ENCODE assay signal across 1 cellular context in the genomic region with DNA sequence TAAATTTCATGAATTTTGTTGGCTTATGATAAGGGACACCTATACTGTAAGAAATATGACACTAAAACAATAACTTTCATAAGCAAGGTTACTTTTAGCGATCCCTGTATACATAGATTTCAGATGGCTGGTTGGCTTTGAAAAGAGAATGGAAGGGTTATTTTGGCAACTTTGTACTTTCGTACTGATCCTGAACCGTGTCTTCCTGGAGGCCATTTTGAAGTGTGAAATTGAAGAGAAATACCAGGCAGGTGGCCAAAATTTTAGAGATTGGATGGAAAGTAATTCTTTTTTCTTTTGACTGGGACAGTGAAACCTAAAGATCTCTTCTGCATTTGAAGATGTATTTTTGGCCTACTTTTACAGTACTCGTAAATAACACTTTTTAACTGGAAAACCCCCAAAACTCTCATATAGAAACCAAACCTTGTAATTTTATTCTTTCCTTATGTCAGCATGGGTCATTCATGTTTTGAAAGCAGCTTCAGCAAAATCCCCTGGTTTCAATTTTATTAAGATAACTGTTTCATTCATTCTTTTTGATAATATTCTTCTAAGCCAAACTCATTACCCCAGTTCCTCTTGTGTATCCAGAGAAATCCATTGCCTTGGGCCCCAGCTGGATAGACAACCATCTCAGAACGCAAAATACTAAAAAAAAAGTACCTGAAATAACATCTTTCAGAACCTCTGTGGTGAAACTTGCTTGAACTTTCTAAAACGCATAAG.
A peak's percentile ranks its signal among the peaks of the same experiment; 100 is the strongest.
TF ChIP-seq lines count a peak whose summit lies in the region.

No MANE protein-coding gene starts in this region.

TF ChIP-seq in GM12878, 131 proteins besides CTCF, POLR2A, EP300 and RAD21 (continued from another document and continues in another):
- TF ChIP-seq, protein P1, sequence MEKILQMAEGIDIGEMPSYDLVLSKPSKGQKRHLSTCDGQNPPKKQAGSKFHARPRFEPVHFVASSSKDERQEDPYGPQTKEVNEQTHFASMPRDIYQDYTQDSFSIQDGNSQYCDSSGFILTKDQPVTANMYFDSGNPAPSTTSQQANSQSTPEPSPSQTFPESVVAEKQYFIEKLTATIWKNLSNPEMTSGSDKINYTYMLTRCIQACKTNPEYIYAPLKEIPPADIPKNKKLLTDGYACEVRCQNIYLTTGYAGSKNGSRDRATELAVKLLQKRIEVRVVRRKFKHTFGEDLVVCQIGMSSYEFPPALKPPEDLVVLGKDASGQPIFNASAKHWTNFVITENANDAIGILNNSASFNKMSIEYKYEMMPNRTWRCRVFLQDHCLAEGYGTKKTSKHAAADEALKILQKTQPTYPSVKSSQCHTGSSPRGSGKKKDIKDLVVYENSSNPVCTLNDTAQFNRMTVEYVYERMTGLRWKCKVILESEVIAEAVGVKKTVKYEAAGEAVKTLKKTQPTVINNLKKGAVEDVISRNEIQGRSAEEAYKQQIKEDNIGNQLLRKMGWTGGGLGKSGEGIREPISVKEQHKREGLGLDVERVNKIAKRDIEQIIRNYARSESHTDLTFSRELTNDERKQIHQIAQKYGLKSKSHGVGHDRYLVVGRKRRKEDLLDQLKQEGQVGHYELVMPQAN (conservative IDR thresholded peaks at IDR 0.05) = no peak
- no peak for TF ChIP-seq FOS (IDR thresholded peaks at IDR 0.05; ENCODE audit: borderline replicate concordance, extremely low read depth, insufficient read length)
- no peak for TF ChIP-seq ESRRA (IDR thresholded peaks at IDR 0.05; ENCODE audit: low read length)
- no peak for TF ChIP-seq MYC (IDR thresholded peaks at IDR 0.05; ENCODE audit: insufficient read depth, insufficient read length, insufficient replicate concordance, low read length, severe bottlenecking)
- no peak for TF ChIP-seq SUZ12 (IDR thresholded peaks at IDR 0.05; ENCODE audit: unreplicated experiment)
- no peak for TF ChIP-seq CBX3 (IDR thresholded peaks at IDR 0.05; ENCODE audit: borderline replicate concordance, low read depth)
- no peak for TF ChIP-seq CHD2 (IDR thresholded peaks at IDR 0.05; ENCODE audit: borderline replicate concordance, low read depth, low read length)
- TF ChIP-seq CREM (IDR thresholded peaks at IDR 0.05; ENCODE audit: low read depth) = peak; percentile 91
- no peak for TF ChIP-seq EGR1 (IDR thresholded peaks at IDR 0.05; ENCODE audit: borderline replicate concordance in 1 of 2, low read depth in 2 of 2, low read length in 2 of 2)
- no peak for TF ChIP-seq NR2C1 (IDR thresholded peaks at IDR 0.05)
- TF ChIP-seq NR2C2 (IDR thresholded peaks at IDR 0.05; ENCODE audit: borderline replicate concordance, control insufficient read depth, insufficient read length, low read depth) = no peak
- TF ChIP-seq, protein P2, sequence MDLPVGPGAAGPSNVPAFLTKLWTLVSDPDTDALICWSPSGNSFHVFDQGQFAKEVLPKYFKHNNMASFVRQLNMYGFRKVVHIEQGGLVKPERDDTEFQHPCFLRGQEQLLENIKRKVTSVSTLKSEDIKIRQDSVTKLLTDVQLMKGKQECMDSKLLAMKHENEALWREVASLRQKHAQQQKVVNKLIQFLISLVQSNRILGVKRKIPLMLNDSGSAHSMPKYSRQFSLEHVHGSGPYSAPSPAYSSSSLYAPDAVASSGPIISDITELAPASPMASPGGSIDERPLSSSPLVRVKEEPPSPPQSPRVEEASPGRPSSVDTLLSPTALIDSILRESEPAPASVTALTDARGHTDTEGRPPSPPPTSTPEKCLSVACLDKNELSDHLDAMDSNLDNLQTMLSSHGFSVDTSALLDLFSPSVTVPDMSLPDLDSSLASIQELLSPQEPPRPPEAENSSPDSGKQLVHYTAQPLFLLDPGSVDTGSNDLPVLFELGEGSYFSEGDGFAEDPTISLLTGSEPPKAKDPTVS (IDR thresholded peaks at IDR 0.05; ENCODE audit: low read depth, low read length) = no peak
- TF ChIP-seq, protein P3, sequence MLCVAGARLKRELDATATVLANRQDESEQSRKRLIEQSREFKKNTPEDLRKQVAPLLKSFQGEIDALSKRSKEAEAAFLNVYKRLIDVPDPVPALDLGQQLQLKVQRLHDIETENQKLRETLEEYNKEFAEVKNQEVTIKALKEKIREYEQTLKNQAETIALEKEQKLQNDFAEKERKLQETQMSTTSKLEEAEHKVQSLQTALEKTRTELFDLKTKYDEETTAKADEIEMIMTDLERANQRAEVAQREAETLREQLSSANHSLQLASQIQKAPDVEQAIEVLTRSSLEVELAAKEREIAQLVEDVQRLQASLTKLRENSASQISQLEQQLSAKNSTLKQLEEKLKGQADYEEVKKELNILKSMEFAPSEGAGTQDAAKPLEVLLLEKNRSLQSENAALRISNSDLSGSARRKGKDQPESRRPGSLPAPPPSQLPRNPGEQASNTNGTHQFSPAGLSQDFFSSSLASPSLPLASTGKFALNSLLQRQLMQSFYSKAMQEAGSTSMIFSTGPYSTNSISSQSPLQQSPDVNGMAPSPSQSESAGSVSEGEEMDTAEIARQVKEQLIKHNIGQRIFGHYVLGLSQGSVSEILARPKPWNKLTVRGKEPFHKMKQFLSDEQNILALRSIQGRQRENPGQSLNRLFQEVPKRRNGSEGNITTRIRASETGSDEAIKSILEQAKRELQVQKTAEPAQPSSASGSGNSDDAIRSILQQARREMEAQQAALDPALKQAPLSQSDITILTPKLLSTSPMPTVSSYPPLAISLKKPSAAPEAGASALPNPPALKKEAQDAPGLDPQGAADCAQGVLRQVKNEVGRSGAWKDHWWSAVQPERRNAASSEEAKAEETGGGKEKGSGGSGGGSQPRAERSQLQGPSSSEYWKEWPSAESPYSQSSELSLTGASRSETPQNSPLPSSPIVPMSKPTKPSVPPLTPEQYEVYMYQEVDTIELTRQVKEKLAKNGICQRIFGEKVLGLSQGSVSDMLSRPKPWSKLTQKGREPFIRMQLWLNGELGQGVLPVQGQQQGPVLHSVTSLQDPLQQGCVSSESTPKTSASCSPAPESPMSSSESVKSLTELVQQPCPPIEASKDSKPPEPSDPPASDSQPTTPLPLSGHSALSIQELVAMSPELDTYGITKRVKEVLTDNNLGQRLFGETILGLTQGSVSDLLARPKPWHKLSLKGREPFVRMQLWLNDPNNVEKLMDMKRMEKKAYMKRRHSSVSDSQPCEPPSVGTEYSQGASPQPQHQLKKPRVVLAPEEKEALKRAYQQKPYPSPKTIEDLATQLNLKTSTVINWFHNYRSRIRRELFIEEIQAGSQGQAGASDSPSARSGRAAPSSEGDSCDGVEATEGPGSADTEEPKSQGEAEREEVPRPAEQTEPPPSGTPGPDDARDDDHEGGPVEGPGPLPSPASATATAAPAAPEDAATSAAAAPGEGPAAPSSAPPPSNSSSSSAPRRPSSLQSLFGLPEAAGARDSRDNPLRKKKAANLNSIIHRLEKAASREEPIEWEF (IDR thresholded peaks at IDR 0.05; ENCODE audit: insufficient replicate concordance, low read depth, low read length) = peak; percentile 60
- no peak for TF ChIP-seq TCF12 (IDR thresholded peaks at IDR 0.05; ENCODE audit: low read depth, low read length)
- no peak for TF ChIP-seq POLR2AphosphoS5 (IDR thresholded peaks at IDR 0.05; ENCODE audit: low read length)
- TF ChIP-seq NFIC (IDR thresholded peaks at IDR 0.05; ENCODE audit: low read depth, low read length) = peak; percentile 100
- peak; percentile 73 for TF ChIP-seq SPI1 (IDR thresholded peaks at IDR 0.05; ENCODE audit: borderline replicate concordance, insufficient read depth, low read depth, low read length)
- TF ChIP-seq, protein P4, sequence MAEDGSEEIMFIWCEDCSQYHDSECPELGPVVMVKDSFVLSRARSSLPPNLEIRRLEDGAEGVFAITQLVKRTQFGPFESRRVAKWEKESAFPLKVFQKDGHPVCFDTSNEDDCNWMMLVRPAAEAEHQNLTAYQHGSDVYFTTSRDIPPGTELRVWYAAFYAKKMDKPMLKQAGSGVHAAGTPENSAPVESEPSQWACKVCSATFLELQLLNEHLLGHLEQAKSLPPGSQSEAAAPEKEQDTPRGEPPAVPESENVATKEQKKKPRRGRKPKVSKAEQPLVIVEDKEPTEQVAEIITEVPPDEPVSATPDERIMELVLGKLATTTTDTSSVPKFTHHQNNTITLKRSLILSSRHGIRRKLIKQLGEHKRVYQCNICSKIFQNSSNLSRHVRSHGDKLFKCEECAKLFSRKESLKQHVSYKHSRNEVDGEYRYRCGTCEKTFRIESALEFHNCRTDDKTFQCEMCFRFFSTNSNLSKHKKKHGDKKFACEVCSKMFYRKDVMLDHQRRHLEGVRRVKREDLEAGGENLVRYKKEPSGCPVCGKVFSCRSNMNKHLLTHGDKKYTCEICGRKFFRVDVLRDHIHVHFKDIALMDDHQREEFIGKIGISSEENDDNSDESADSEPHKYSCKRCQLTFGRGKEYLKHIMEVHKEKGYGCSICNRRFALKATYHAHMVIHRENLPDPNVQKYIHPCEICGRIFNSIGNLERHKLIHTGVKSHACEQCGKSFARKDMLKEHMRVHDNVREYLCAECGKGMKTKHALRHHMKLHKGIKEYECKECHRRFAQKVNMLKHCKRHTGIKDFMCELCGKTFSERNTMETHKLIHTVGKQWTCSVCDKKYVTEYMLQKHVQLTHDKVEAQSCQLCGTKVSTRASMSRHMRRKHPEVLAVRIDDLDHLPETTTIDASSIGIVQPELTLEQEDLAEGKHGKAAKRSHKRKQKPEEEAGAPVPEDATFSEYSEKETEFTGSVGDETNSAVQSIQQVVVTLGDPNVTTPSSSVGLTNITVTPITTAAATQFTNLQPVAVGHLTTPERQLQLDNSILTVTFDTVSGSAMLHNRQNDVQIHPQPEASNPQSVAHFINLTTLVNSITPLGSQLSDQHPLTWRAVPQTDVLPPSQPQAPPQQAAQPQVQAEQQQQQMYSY (CRISPR knock-in tag; IDR thresholded peaks at IDR 0.05) = no peak
- TF ChIP-seq HCFC1 (IDR thresholded peaks at IDR 0.05; ENCODE audit: low read length) = no peak
- peak; percentile 87; the same call in 1 of the 2 replicates for TF ChIP-seq BMI1 (IDR thresholded peaks at IDR 0.05; ENCODE audit: borderline replicate concordance)
- TF ChIP-seq, protein P5, sequence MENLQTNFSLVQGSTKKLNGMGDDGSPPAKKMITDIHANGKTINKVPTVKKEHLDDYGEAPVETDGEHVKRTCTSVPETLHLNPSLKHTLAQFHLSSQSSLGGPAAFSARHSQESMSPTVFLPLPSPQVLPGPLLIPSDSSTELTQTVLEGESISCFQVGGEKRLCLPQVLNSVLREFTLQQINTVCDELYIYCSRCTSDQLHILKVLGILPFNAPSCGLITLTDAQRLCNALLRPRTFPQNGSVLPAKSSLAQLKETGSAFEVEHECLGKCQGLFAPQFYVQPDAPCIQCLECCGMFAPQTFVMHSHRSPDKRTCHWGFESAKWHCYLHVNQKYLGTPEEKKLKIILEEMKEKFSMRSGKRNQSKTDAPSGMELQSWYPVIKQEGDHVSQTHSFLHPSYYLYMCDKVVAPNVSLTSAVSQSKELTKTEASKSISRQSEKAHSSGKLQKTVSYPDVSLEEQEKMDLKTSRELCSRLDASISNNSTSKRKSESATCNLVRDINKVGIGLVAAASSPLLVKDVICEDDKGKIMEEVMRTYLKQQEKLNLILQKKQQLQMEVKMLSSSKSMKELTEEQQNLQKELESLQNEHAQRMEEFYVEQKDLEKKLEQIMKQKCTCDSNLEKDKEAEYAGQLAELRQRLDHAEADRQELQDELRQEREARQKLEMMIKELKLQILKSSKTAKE (IDR thresholded peaks at IDR 0.05; ENCODE audit: low read depth, poor library complexity, severe bottlenecking) = peak; percentile 94
- no peak for TF ChIP-seq ZNF384 (IDR thresholded peaks at IDR 0.05; ENCODE audit: borderline replicate concordance, low read depth, low read length)
- TF ChIP-seq SRF (IDR thresholded peaks at IDR 0.05; ENCODE audit: low read depth in 2 of 2, low read length in 2 of 2) = no peak
- TF ChIP-seq YBX1 (IDR thresholded peaks at IDR 0.05) = no peak
- TF ChIP-seq, protein P6, sequence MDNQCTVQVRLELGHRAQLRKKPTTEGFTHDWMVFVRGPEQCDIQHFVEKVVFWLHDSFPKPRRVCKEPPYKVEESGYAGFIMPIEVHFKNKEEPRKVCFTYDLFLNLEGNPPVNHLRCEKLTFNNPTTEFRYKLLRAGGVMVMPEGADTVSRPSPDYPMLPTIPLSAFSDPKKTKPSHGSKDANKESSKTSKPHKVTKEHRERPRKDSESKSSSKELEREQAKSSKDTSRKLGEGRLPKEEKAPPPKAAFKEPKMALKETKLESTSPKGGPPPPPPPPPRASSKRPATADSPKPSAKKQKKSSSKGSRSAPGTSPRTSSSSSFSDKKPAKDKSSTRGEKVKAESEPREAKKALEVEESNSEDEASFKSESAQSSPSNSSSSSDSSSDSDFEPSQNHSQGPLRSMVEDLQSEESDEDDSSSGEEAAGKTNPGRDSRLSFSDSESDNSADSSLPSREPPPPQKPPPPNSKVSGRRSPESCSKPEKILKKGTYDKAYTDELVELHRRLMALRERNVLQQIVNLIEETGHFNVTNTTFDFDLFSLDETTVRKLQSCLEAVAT (IDR thresholded peaks at IDR 0.05) = 0 out of 2 replicates have a peak, but pooled peaks have one; percentile 20
- TF ChIP-seq RAD51 (IDR thresholded peaks at IDR 0.05) = peak; percentile 16; the same call in 1 of the 2 replicates
- no peak for TF ChIP-seq ZNF207 (IDR thresholded peaks at IDR 0.05; ENCODE audit: borderline replicate concordance)
- peak; percentile 94 for TF ChIP-seq MEF2B (IDR thresholded peaks at IDR 0.05; ENCODE audit: partially characterized antibody, poor library complexity, severe bottlenecking)
- no peak for TF ChIP-seq ZNF622 (IDR thresholded peaks at IDR 0.05)
- TF ChIP-seq SIX5 (IDR thresholded peaks at IDR 0.05; ENCODE audit: low read depth, low read length, severe bottlenecking) = no peak
- TF ChIP-seq FOXK2 (IDR thresholded peaks at IDR 0.05) = no peak
- peak; percentile 97 for TF ChIP-seq MEF2A (IDR thresholded peaks at IDR 0.05; ENCODE audit: insufficient read depth, low read depth, low read length)
- TF ChIP-seq, protein P7, sequence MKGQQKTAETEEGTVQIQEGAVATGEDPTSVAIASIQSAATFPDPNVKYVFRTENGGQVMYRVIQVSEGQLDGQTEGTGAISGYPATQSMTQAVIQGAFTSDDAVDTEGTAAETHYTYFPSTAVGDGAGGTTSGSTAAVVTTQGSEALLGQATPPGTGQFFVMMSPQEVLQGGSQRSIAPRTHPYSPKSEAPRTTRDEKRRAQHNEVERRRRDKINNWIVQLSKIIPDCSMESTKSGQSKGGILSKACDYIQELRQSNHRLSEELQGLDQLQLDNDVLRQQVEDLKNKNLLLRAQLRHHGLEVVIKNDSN (IDR thresholded peaks at IDR 0.05; ENCODE audit: borderline replicate concordance, extremely low read length, insufficient read depth, low read depth, low read length) = no peak
- TF ChIP-seq RELA (IDR thresholded peaks at IDR 0.05; ENCODE audit: borderline replicate concordance, partially characterized antibody) = peak; percentile 99
- peak; percentile 69 for TF ChIP-seq IRF4 (IDR thresholded peaks at IDR 0.05; ENCODE audit: low read depth, low read length)
- TF ChIP-seq, protein P8, sequence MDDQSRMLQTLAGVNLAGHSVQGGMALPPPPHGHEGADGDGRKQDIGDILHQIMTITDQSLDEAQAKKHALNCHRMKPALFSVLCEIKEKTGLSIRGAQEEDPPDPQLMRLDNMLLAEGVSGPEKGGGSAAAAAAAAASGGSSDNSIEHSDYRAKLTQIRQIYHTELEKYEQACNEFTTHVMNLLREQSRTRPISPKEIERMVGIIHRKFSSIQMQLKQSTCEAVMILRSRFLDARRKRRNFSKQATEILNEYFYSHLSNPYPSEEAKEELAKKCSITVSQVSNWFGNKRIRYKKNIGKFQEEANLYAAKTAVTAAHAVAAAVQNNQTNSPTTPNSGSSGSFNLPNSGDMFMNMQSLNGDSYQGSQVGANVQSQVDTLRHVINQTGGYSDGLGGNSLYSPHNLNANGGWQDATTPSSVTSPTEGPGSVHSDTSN (IDR thresholded peaks at IDR 0.05; ENCODE audit: insufficient replicate concordance, low read depth, low read length) = no peak
